Comparison of ENCODE assay signal across 8 cellular contexts in the genomic region with DNA sequence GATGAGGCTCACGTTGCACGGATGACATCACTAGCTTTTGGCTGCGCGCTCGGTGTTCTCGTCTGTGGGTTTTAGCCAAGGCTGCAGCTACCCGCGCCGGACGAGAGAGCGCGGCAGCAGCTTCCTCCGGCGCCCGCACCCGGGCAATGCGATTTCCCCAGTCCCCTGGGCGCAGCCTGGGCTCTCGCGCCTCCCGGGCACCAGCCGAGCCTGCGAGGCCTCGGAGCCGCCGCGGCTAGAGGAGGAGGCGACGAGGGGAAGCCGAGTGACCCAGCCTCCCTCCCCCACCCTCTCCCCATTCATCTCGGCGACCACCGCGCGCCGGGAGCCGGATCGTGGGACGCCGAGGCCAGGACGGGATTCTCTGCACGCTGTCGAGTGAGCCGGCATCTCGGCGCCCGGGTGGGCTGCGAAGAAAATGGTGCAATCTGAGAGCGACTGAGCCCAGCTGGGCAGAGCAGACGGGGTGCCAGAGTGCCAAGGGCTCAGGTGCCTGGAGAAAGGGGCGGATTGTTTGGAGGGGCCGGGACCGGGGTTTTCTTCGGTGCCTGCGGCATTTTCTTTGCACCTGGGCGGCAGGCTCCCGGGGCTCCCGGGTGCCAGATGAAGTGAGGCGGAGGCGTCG.
A peak's percentile ranks its signal among the peaks of the same experiment; 100 is the strongest.
DNase-seq lines count a peak whose midpoint lies in the region; ATAC-seq lines count a peak whose summit lies in the region.

No MANE protein-coding gene starts in this region.

- ATAC-seq in GM21526 (IDR thresholded peaks at IDR 0.05; ENCODE audit: low FRiP score, unreplicated experiment) (no peak), GM21786 (IDR thresholded peaks at IDR 0.05; ENCODE audit: unreplicated experiment) (no peak)

- DNase-seq in NCI-H2029 (lab: John Stamatoyannopoulos, UW) (peak; percentile 84), NCI-H2029 treated with DMSO at 0.1 percent for 48 hours (lab: John Stamatoyannopoulos, UW) (no peak), NCI-H2171 treated with DMSO at 0.1 percent for 48 hours (lab: John Stamatoyannopoulos, UW) (peak; percentile 84), globus pallidus (ENCODE audit: low spot score) (peak; percentile 84), non-pigmented ciliary epithelial cell (ENCODE audit: low read depth) (peak; percentile 28)
- DNase-seq in activated naive CD4-positive, alpha-beta T cell treated with anti-CD3 and anti-CD28 coated beads, Interleukin-2, amount 50 U/mL, for 16 hours: peak; percentile 22
